In genomic region chr11:59607703-59608454, GRCh38 we compare ENCODE assay signal across 2 cellular contexts.
TF ChIP-seq lines count a peak whose summit lies in the region.

No MANE protein-coding gene starts in this region.

TF ChIP-seq in HepG2, 621 proteins besides CTCF, POLR2A, EP300 and RAD21:
- no peak for TF ChIP-seq EED (CRISPR knock-in tag; IDR thresholded peaks at IDR 0.05)
- TF ChIP-seq SYNCRIP (IDR thresholded peaks at IDR 0.05; ENCODE audit: insufficient read depth, low read depth, low read length), result no peak
- TF ChIP-seq ZNF367 (CRISPR knock-in tag; IDR thresholded peaks at IDR 0.05; ENCODE audit: borderline replicate concordance), result no peak
- no peak for TF ChIP-seq FOSL2 (CRISPR knock-in tag; IDR thresholded peaks at IDR 0.05)
- peak; percentile 53; a peak in 3 of 4 replicates for TF ChIP-seq MAFK (conservative IDR thresholded peaks at IDR 0.05 in 1 of 2, IDR thresholded peaks at IDR 0.05 in 1 of 2; ENCODE audit: low read length in 2 of 2)
- TF ChIP-seq MAFF (IDR thresholded peaks at IDR 0.05; ENCODE audit: low read depth, low read length), result peak; percentile 59
- no peak for TF ChIP-seq ZNF329 (CRISPR knock-in tag; IDR thresholded peaks at IDR 0.05; ENCODE audit: low read depth)

TF ChIP-seq in K562, 482 proteins besides CTCF, POLR2A, EP300 and RAD21:
- TF ChIP-seq HBP1 (CRISPR knock-in tag; IDR thresholded peaks at IDR 0.05) (no peak), PHB (CRISPR knock-in tag; IDR thresholded peaks at IDR 0.05) (no peak), MAFF (IDR thresholded peaks at IDR 0.05; ENCODE audit: low read length) (0 out of 2 replicates have a peak, but pooled peaks have one; percentile 8), C11orf30 (IDR thresholded peaks at IDR 0.05; ENCODE audit: low read depth) (peak; percentile 62), ZNF316 (IDR thresholded peaks at IDR 0.05) (peak; percentile 76), HNRNPLL (IDR thresholded peaks at IDR 0.05; ENCODE audit: low read depth, low read length, poor library complexity, severe bottlenecking) (no peak)
